14 cellular contexts compared by ENCODE assay signal in genomic region chr22:17205432-17205831, GRCh38. TPM values are rescaled to one million over a fixed set of nuclear protein-coding genes. Genes with fewer than 3 reads are reported as not detected.
DNase-seq lines count a peak whose midpoint lies in the region; ATAC-seq and TF ChIP-seq lines count a peak whose summit lies in the region.
"Had no signal": no experiment of that assay in that cellular context is flagged by ENCODE, and none has a peak within 500 bp of the region (broad histone marks: within the 10 kb centered on the region; RNA-seq: fewer than 3 reads in every experiment).

No MANE protein-coding gene starts in this region.

- peaks cover 3% of the 10 kb centered on the region for H3K36me3 ChIP-seq in upper lobe of right lung
- H3K36me3 ChIP-seq: SJSA1, stomach had no signal

- H3K27me3 Mint-ChIP-seq in activated naive CD4-positive, alpha-beta T cell treated with anti-CD3 and anti-CD28 coated beads, Interleukin-2, amount 50 U/mL, for 24 hours: no peaks in the 10 kb centered on the region
- peaks cover 7% of the 10 kb centered on the region; the same call in 1 of the 2 replicates for H3K27me3 Mint-ChIP-seq in WTC11 (ENCODE audit: low read depth)
- no peaks in the 10 kb centered on the region for H3K27me3 Mint-ChIP-seq in natural killer cell treated with Interleukin-12 subunit alpha and Interleukin-12 subunit beta and Interleukin-15 and Interleukin-18, amount 100 ng/mL, for 72 hours

- peaks cover 5% of the 10 kb centered on the region for H3K36me3 Mint-ChIP-seq in activated naive CD4-positive, alpha-beta T cell treated with anti-CD3 and anti-CD28 coated beads, Interleukin-2, amount 50 U/mL, for 24 hours
- no peaks in the 10 kb centered on the region for H3K36me3 Mint-ChIP-seq in activated naive CD4-positive, alpha-beta T cell treated with anti-CD3 and anti-CD28 coated beads, Interleukin-2, amount 50 U/mL, for 72 hours
- H3K36me3 Mint-ChIP-seq in WTC11: no peaks in the 10 kb centered on the region
- H3K36me3 Mint-ChIP-seq in natural killer cell treated with Interleukin-12 subunit alpha and Interleukin-12 subunit beta and Interleukin-15 and Interleukin-18, amount 100 ng/mL, for 72 hours: no peaks in the 10 kb centered on the region

- H3K4me3 ChIP-seq in upper lobe of right lung: no peak overlapping the region
- H3K4me3 ChIP-seq: coronary artery, SJSA1, stomach had no signal

- no peak overlapping the region for H3K27ac ChIP-seq in upper lobe of right lung
- H3K27ac ChIP-seq: coronary artery, HL-60, SJSA1, stomach had no signal

- no peaks in the 10 kb centered on the region for H3K9me3 ChIP-seq in upper lobe of right lung
- H3K9me3 ChIP-seq: SJSA1, stomach had no signal

- POLR2A ChIA-PET in WTC11 (lab: Charles Lee): interaction anchor here (0.6 to 1.2 kb wide), 4 partner anchors 21 to 61 kb away, joined by 3 to 6 read pairs (median 3); no protein-coding TSS in a partner anchor

- H3K4me1 ChIP-seq in upper lobe of right lung: no peaks in the 10 kb centered on the region
- H3K4me1 ChIP-seq: SJSA1, stomach had no signal

- no peak overlapping the region for H3K4me3 Mint-ChIP-seq in activated naive CD4-positive, alpha-beta T cell treated with anti-CD3 and anti-CD28 coated beads, Interleukin-2, amount 50 U/mL, for 24 hours
- H3K4me3 Mint-ChIP-seq in WTC11: no peak overlapping the region
- no peak overlapping the region for H3K4me3 Mint-ChIP-seq in natural killer cell treated with Interleukin-12 subunit alpha and Interleukin-12 subunit beta and Interleukin-15 and Interleukin-18, amount 100 ng/mL, for 72 hours

- no peak for DNase-seq in activated naive CD4-positive, alpha-beta T cell treated with anti-CD3 and anti-CD28 coated beads, Interleukin-2, amount 50 U/mL, for 72 hours (ENCODE audit: low spot score in 2 of 2)
- DNase-seq in NCI-H1105 (lab: John Stamatoyannopoulos, UW) (peak; percentile 17), WTC11 (ENCODE audit: low spot score) (no peak), upper lobe of right lung (no peak), Right ventricle myocardium superior (no peak)
- no peak for DNase-seq in natural killer cell treated with Interleukin-12 subunit alpha and Interleukin-12 subunit beta and Interleukin-15 and Interleukin-18, amount 100 ng/mL, for 72 hours (ENCODE audit: low spot score)
- DNase-seq: activated CD4-positive, alpha-beta T cell treated with anti-CD3 and anti-CD28 coated beads, Interleukin-2, amount 50 U/mL, for 1 hour; NCI-H2107; stomach had no signal

- no peak for ATAC-seq in activated naive CD4-positive, alpha-beta T cell treated with anti-CD3 and anti-CD28 coated beads, Interleukin-2, amount 50 U/mL, for 72 hours
- ATAC-seq in WTC11 (no peak), upper lobe of right lung (peak; percentile 38), Right ventricle myocardium superior (ENCODE audit: poor library complexity) (no peak), HG03565 (IDR thresholded peaks at IDR 0.05; ENCODE audit: unreplicated experiment) (no peak)
- no peak for ATAC-seq in natural killer cell treated with Interleukin-12 subunit alpha and Interleukin-12 subunit beta and Interleukin-15 and Interleukin-18, amount 100 ng/mL, for 72 hours

- no peaks in the 10 kb centered on the region for H3K9me3 Mint-ChIP-seq in activated naive CD4-positive, alpha-beta T cell treated with anti-CD3 and anti-CD28 coated beads, Interleukin-2, amount 50 U/mL, for 24 hours
- no peaks in the 10 kb centered on the region for H3K9me3 Mint-ChIP-seq in activated naive CD4-positive, alpha-beta T cell treated with anti-CD3 and anti-CD28 coated beads, Interleukin-2, amount 50 U/mL, for 72 hours
- no peaks in the 10 kb centered on the region for H3K9me3 Mint-ChIP-seq in WTC11
- no peaks in the 10 kb centered on the region for H3K9me3 Mint-ChIP-seq in natural killer cell treated with Interleukin-12 subunit alpha and Interleukin-12 subunit beta and Interleukin-15 and Interleukin-18, amount 100 ng/mL, for 72 hours

- intact Hi-C loops in upper lobe of right lung (cut with DNase I) (no loop called here), Right ventricle myocardium superior (cut with DNase I) (no loop called here)

- H3K27me3 ChIP-seq in upper lobe of right lung: no peaks in the 10 kb centered on the region
- H3K27me3 ChIP-seq: SJSA1 had no signal

- no peak for TF ChIP-seq CTCF in WTC11 (IDR thresholded peaks at IDR 0.05)
- TF ChIP-seq CTCF in upper lobe of right lung (IDR thresholded peaks at IDR 0.05): peak; percentile 8

- CTCF ChIA-PET in WTC11 (lab: Charles Lee): interaction anchor here (0.6 to 3.2 kb wide), 8 partner anchors 8 to 296 kb away, joined by 3 to 18 read pairs (median 5); no protein-coding TSS in a partner anchor

- peaks cover 7% of the 10 kb centered on the region for H3K4me1 Mint-ChIP-seq in activated naive CD4-positive, alpha-beta T cell treated with anti-CD3 and anti-CD28 coated beads, Interleukin-2, amount 50 U/mL, for 24 hours
- H3K4me1 Mint-ChIP-seq in WTC11: peaks cover 35% of the 10 kb centered on the region
- peaks cover 0 to 6% of the 10 kb centered on the region in 2 donors for H3K4me1 Mint-ChIP-seq in natural killer cell treated with Interleukin-12 subunit alpha and Interleukin-12 subunit beta and Interleukin-15 and Interleukin-18, amount 100 ng/mL, for 72 hours (ENCODE audit: low read depth in 2 of 2)

- peak overlapping the region; percentile 17 for H3K27ac Mint-ChIP-seq in activated naive CD4-positive, alpha-beta T cell treated with anti-CD3 and anti-CD28 coated beads, Interleukin-2, amount 50 U/mL, for 24 hours
- no peak overlapping the region for H3K27ac Mint-ChIP-seq in activated naive CD4-positive, alpha-beta T cell treated with anti-CD3 and anti-CD28 coated beads, Interleukin-2, amount 50 U/mL, for 72 hours
- 0 out of 2 replicates have a peak overlapping the region, but pooled peaks have one; percentile 70 for H3K27ac Mint-ChIP-seq in WTC11
- H3K27ac Mint-ChIP-seq in natural killer cell treated with Interleukin-12 subunit alpha and Interleukin-12 subunit beta and Interleukin-15 and Interleukin-18, amount 100 ng/mL, for 72 hours: no peak overlapping the region

TF ChIP-seq in WTC11, 78 proteins besides CTCF, POLR2A, EP300 and RAD21 (continues in another document):
- TF ChIP-seq FOXP1 (CRISPR knock-in tag; IDR thresholded peaks at IDR 0.05; ENCODE audit: borderline replicate concordance): no peak
- TF ChIP-seq ZSCAN18 (CRISPR knock-in tag; IDR thresholded peaks at IDR 0.05): no peak
- no peak for TF ChIP-seq ZNF281 (CRISPR knock-in tag; IDR thresholded peaks at IDR 0.05)
- TF ChIP-seq HMGXB4 (CRISPR knock-in tag; IDR thresholded peaks at IDR 0.05): no peak

RNA-seq across cellular contexts. Expression of gene ADA2, which starts 13.8 kb away (rescaled TPM):
- 1 to 10 TPM; 2.4 to 5.6 TPM for total RNA-seq in activated naive CD4-positive, alpha-beta T cell treated with anti-CD3 and anti-CD28 coated beads, Interleukin-2, amount 50 U/mL, for 72 hours
- total RNA-seq in WTC11 (2021) (20.0 to 22.3 TPM (median 21.6 TPM) in 3 replicates), upper lobe of right lung (82.2 TPM), Right ventricle myocardium superior (40.1 TPM)
- 10 to 100 TPM; 18.0 to 18.9 TPM for total RNA-seq in natural killer cell treated with Interleukin-12 subunit alpha and Interleukin-12 subunit beta and Interleukin-15 and Interleukin-18, amount 100 ng/mL, for 72 hours
- total RNA-seq: SJSA1 had no signal

RNA-seq across cellular contexts. Expression of gene HDHD5, which starts 46.4 kb away (rescaled TPM):
- 10 to 100 TPM; 22.0 to 71.3 TPM for total RNA-seq in activated naive CD4-positive, alpha-beta T cell treated with anti-CD3 and anti-CD28 coated beads, Interleukin-2, amount 50 U/mL, for 72 hours
- total RNA-seq in WTC11 (2021) (84.0 to 114 TPM (median 110 TPM) in 3 replicates), upper lobe of right lung (22.7 TPM), Right ventricle myocardium superior (59.8 TPM)
- 10 to 100 TPM; 29.6 to 32.7 TPM for total RNA-seq in natural killer cell treated with Interleukin-12 subunit alpha and Interleukin-12 subunit beta and Interleukin-15 and Interleukin-18, amount 100 ng/mL, for 72 hours

Comparison
In these comparisons a context has a peak if more than half of its experiments do, and no peak if none do; other contexts are left out.
1. H3K27ac Mint-ChIP-seq: peak in activated naive CD4-positive, alpha-beta T cell treated with anti-CD3 and anti-CD28 coated beads, Interleukin-2, amount 50 U/mL, for 24 hours (single experiment) and WTC11 (single experiment); none in activated naive CD4-positive, alpha-beta T cell treated with anti-CD3 and anti-CD28 coated beads, Interleukin-2, amount 50 U/mL, for 72 hours (0 of 2) and natural killer cell treated with Interleukin-12 subunit alpha and Interleukin-12 subunit beta and Interleukin-15 and Interleukin-18, amount 100 ng/mL, for 72 hours (0 of 2).